ENCODE assay signal across 33 cellular contexts in the genomic region with DNA sequence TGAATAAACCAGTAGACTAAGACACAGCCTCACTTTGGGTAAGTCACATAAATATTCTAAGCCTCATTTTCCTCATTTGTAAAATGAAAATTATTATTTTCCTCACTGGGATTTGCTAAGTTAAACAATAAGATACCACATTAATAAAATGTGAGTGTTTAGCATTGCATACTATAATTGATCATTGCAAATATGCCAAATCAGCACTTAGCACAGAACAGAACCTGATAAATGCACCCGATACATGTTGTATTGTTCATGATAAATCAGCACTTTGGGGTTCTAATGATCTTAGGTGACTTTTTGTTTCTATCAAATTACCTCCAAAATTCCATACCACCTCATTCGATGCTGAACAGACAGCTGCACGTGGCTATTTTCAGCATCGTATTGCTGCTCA.
"Had no signal": no experiment of that assay in that cellular context is flagged by ENCODE, and none has a peak within 500 bp of the region (broad histone marks: within the 10 kb centered on the region; RNA-seq: fewer than 3 reads in every experiment).

No MANE protein-coding gene starts in this region.

- H3K4me3 ChIP-seq: adrenal gland, ascending aorta, body of pancreas, breast epithelium, cardiac muscle cell had no signal

- H3K4me1 ChIP-seq: adrenal gland, ascending aorta, body of pancreas, breast epithelium had no signal

- FAIRE-seq: astrocyte, bronchial epithelial cell, colon had no signal

- ATAC-seq: activated naive CD4-positive, alpha-beta T cell treated with anti-CD3 and anti-CD28 coated beads, Interleukin-2, amount 50 U/mL, for 72 hours; activated T-cell treated with anti-CD3 and anti-CD28 coated beads, Interleukin-2, amount 50 U/mL, for 4 hours; activated T-cell treated with anti-CD3 and anti-CD28 coated beads, Interleukin-2, amount 50 U/mL, for 72 hours; activated T-helper 17 cell treated with anti-CD3 and anti-CD28 coated beads, Interleukin-2, amount 50 U/mL, for 72 hours; body of pancreas had no signal

- H3K27me3 ChIP-seq: adrenal gland, ascending aorta, body of pancreas, brain microvascular endothelial cell, breast epithelium, cardiac muscle cell had no signal

- DNase-seq: activated effector memory CD4-positive, alpha-beta T cell treated with anti-CD3 and anti-CD28 coated beads, Interleukin-2, amount 50 U/mL, for 16 hours; activated effector memory CD4-positive, alpha-beta T cell treated with Interleukin-2 at 50 U/mL for 16 hours; activated gamma-delta T cell; activated gamma-delta T cell treated with Interleukin-2 at 50 U/mL for 16 hours; activated naive CD4-positive, alpha-beta T cell; activated naive CD4-positive, alpha-beta T cell treated with anti-CD3 and anti-CD28 coated beads for 36 hours; activated naive CD4-positive, alpha-beta T cell treated with anti-CD3 and anti-CD28 coated beads, Interleukin-2, amount 10 ng/mL, durations not matched to agents 7 days and 5 days; activated naive CD4-positive, alpha-beta T cell treated with anti-CD3 and anti-CD28 coated beads, Interleukin-2, amount 50 U/mL, for 16 hours; activated naive CD4-positive, alpha-beta T cell treated with Interleukin-2 at 50 U/mL for 16 hours; activated naive CD8-positive, alpha-beta T cell treated with anti-CD3 and anti-CD28 coated beads for 36 hours; activated naive CD8-positive, alpha-beta T cell treated with anti-CD3 and anti-CD28 coated beads, Interleukin-2, amount 10 ng/mL, durations not matched to agents 7 days and 5 days; activated naive CD8-positive, alpha-beta T cell treated with anti-CD3 and anti-CD28 coated beads, Interleukin-2, amount 50 U/mL, for 24 hours; activated T-cell treated with anti-CD3 and anti-CD28 coated beads, Interleukin-2, amount 50 U/mL, for 4 hours; activated T-cell treated with anti-CD3 and anti-CD28 coated beads, Interleukin-2, amount 50 U/mL, for 48 hours; activated T-cell treated with anti-CD3 and anti-CD28 coated beads, Interleukin-2, amount 50 U/mL, for 72 hours; adrenal gland; amniotic stem cell; amygdala; anterior cingulate cortex; aorta; body of pancreas; brain microvascular endothelial cell; caudate nucleus; central memory CD4-positive, alpha-beta T cell; cerebellar nuclear complex had no signal

- H3K36me3 ChIP-seq: adrenal gland, ascending aorta, brain microvascular endothelial cell, breast epithelium, cardiac muscle cell had no signal

- H3K27ac ChIP-seq: adrenal gland, ascending aorta, body of pancreas, brain microvascular endothelial cell, breast epithelium, cardiac muscle cell had no signal

- H3K9me3 ChIP-seq: adrenal gland, ascending aorta, body of pancreas, breast epithelium had no signal
